ENCODE assay signal across 1 cellular context in genomic region chr12:75334384-75335030, GRCh38.
TF ChIP-seq lines count a peak whose summit lies in the region.

A gene with protein sequence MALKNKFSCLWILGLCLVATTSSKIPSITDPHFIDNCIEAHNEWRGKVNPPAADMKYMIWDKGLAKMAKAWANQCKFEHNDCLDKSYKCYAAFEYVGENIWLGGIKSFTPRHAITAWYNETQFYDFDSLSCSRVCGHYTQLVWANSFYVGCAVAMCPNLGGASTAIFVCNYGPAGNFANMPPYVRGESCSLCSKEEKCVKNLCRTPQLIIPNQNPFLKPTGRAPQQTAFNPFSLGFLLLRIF (plus strand): TSS chr12:75334670. CDS start chr12:75334729, 59 bp downstream.

TF ChIP-seq in HepG2, 621 proteins besides CTCF, POLR2A, EP300 and RAD21 (continued from another document and continues in another):
- TF ChIP-seq ZNF264 (CRISPR knock-in tag; IDR thresholded peaks at IDR 0.05): no peak
- 0 out of 2 replicates have a peak, but pooled peaks have one; percentile 40 for TF ChIP-seq MEF2D (CRISPR knock-in tag; IDR thresholded peaks at IDR 0.05)
- TF ChIP-seq IRF9 (CRISPR knock-in tag; IDR thresholded peaks at IDR 0.05; ENCODE audit: borderline replicate concordance): no peak
- no peak for TF ChIP-seq ZNF782 (CRISPR knock-in tag; IDR thresholded peaks at IDR 0.05; ENCODE audit: borderline replicate concordance)
- TF ChIP-seq, protein P1, sequence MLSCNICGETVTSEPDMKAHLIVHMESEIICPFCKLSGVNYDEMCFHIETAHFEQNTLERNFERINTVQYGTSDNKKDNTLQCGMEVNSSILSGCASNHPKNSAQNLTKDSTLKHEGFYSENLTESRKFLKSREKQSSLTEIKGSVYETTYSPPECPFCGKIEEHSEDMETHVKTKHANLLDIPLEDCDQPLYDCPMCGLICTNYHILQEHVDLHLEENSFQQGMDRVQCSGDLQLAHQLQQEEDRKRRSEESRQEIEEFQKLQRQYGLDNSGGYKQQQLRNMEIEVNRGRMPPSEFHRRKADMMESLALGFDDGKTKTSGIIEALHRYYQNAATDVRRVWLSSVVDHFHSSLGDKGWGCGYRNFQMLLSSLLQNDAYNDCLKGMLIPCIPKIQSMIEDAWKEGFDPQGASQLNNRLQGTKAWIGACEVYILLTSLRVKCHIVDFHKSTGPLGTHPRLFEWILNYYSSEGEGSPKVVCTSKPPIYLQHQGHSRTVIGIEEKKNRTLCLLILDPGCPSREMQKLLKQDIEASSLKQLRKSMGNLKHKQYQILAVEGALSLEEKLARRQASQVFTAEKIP (CRISPR knock-in tag; IDR thresholded peaks at IDR 0.05; ENCODE audit: borderline replicate concordance): no peak
- TF ChIP-seq, protein P2, sequence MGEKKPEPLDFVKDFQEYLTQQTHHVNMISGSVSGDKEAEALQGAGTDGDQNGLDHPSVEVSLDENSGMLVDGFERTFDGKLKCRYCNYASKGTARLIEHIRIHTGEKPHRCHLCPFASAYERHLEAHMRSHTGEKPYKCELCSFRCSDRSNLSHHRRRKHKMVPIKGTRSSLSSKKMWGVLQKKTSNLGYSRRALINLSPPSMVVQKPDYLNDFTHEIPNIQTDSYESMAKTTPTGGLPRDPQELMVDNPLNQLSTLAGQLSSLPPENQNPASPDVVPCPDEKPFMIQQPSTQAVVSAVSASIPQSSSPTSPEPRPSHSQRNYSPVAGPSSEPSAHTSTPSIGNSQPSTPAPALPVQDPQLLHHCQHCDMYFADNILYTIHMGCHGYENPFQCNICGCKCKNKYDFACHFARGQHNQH (CRISPR knock-in tag; IDR thresholded peaks at IDR 0.05): no peak
- TF ChIP-seq, protein P3, sequence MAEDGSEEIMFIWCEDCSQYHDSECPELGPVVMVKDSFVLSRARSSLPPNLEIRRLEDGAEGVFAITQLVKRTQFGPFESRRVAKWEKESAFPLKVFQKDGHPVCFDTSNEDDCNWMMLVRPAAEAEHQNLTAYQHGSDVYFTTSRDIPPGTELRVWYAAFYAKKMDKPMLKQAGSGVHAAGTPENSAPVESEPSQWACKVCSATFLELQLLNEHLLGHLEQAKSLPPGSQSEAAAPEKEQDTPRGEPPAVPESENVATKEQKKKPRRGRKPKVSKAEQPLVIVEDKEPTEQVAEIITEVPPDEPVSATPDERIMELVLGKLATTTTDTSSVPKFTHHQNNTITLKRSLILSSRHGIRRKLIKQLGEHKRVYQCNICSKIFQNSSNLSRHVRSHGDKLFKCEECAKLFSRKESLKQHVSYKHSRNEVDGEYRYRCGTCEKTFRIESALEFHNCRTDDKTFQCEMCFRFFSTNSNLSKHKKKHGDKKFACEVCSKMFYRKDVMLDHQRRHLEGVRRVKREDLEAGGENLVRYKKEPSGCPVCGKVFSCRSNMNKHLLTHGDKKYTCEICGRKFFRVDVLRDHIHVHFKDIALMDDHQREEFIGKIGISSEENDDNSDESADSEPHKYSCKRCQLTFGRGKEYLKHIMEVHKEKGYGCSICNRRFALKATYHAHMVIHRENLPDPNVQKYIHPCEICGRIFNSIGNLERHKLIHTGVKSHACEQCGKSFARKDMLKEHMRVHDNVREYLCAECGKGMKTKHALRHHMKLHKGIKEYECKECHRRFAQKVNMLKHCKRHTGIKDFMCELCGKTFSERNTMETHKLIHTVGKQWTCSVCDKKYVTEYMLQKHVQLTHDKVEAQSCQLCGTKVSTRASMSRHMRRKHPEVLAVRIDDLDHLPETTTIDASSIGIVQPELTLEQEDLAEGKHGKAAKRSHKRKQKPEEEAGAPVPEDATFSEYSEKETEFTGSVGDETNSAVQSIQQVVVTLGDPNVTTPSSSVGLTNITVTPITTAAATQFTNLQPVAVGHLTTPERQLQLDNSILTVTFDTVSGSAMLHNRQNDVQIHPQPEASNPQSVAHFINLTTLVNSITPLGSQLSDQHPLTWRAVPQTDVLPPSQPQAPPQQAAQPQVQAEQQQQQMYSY (CRISPR knock-in tag; IDR thresholded peaks at IDR 0.05): peak; percentile 72; the same call in 1 of the 2 replicates
- TF ChIP-seq ZNF720 (CRISPR knock-in tag; IDR thresholded peaks at IDR 0.05): no peak
- TF ChIP-seq RBAK (CRISPR knock-in tag; IDR thresholded peaks at IDR 0.05): no peak
- TF ChIP-seq EED (CRISPR knock-in tag; IDR thresholded peaks at IDR 0.05): no peak
- TF ChIP-seq FOXP4 (CRISPR knock-in tag; IDR thresholded peaks at IDR 0.05): no peak
- no peak for TF ChIP-seq FOXK1 (CRISPR knock-in tag; IDR thresholded peaks at IDR 0.05; ENCODE audit: borderline replicate concordance, low read depth)
- TF ChIP-seq CCAR2 (optimal IDR thresholded peaks at IDR 0.05; ENCODE audit: low read depth, low read length): no peak
- no peak for TF ChIP-seq ZKSCAN8 (CRISPR knock-in tag; IDR thresholded peaks at IDR 0.05; ENCODE audit: borderline replicate concordance)
- TF ChIP-seq, protein P4, sequence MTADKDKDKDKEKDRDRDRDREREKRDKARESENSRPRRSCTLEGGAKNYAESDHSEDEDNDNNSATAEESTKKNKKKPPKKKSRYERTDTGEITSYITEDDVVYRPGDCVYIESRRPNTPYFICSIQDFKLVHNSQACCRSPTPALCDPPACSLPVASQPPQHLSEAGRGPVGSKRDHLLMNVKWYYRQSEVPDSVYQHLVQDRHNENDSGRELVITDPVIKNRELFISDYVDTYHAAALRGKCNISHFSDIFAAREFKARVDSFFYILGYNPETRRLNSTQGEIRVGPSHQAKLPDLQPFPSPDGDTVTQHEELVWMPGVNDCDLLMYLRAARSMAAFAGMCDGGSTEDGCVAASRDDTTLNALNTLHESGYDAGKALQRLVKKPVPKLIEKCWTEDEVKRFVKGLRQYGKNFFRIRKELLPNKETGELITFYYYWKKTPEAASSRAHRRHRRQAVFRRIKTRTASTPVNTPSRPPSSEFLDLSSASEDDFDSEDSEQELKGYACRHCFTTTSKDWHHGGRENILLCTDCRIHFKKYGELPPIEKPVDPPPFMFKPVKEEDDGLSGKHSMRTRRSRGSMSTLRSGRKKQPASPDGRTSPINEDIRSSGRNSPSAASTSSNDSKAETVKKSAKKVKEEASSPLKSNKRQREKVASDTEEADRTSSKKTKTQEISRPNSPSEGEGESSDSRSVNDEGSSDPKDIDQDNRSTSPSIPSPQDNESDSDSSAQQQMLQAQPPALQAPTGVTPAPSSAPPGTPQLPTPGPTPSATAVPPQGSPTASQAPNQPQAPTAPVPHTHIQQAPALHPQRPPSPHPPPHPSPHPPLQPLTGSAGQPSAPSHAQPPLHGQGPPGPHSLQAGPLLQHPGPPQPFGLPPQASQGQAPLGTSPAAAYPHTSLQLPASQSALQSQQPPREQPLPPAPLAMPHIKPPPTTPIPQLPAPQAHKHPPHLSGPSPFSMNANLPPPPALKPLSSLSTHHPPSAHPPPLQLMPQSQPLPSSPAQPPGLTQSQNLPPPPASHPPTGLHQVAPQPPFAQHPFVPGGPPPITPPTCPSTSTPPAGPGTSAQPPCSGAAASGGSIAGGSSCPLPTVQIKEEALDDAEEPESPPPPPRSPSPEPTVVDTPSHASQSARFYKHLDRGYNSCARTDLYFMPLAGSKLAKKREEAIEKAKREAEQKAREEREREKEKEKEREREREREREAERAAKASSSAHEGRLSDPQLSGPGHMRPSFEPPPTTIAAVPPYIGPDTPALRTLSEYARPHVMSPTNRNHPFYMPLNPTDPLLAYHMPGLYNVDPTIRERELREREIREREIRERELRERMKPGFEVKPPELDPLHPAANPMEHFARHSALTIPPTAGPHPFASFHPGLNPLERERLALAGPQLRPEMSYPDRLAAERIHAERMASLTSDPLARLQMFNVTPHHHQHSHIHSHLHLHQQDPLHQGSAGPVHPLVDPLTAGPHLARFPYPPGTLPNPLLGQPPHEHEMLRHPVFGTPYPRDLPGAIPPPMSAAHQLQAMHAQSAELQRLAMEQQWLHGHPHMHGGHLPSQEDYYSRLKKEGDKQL (CRISPR knock-in tag; IDR thresholded peaks at IDR 0.05; ENCODE audit: low read depth): no peak
- TF ChIP-seq ZNF768 (CRISPR knock-in tag; IDR thresholded peaks at IDR 0.05): peak; percentile 27; the same call in 1 of the 2 replicates
- no peak for TF ChIP-seq DNMT1 (CRISPR knock-in tag; IDR thresholded peaks at IDR 0.05)
- no peak for TF ChIP-seq ZNF235 (CRISPR knock-in tag; IDR thresholded peaks at IDR 0.05; ENCODE audit: borderline replicate concordance)
- TF ChIP-seq ZFX (CRISPR knock-in tag; IDR thresholded peaks at IDR 0.05; ENCODE audit: low read depth): no peak
- no peak for TF ChIP-seq BCL6 (CRISPR knock-in tag; IDR thresholded peaks at IDR 0.05)
- TF ChIP-seq ZNF205 (CRISPR knock-in tag; IDR thresholded peaks at IDR 0.05): no peak
- no peak for TF ChIP-seq SMARCE1 (IDR thresholded peaks at IDR 0.05; ENCODE audit: borderline replicate concordance)
- no peak for TF ChIP-seq PITX1 (CRISPR knock-in tag; IDR thresholded peaks at IDR 0.05)
- no peak for TF ChIP-seq TAF15 (IDR thresholded peaks at IDR 0.05; ENCODE audit: low read depth, low read length, poor library complexity, severe bottlenecking)
- TF ChIP-seq GATAD1 (CRISPR knock-in tag; IDR thresholded peaks at IDR 0.05): no peak
- no peak for TF ChIP-seq STAT5B (CRISPR knock-in tag; IDR thresholded peaks at IDR 0.05)
- no peak for TF ChIP-seq ZBTB7A (CRISPR knock-in tag; IDR thresholded peaks at IDR 0.05)
- no peak for TF ChIP-seq GMEB1 (CRISPR knock-in tag; IDR thresholded peaks at IDR 0.05; ENCODE audit: borderline replicate concordance)
- TF ChIP-seq ONECUT2 (CRISPR knock-in tag; IDR thresholded peaks at IDR 0.05): no peak
- TF ChIP-seq ZMYM3 (CRISPR knock-in tag; IDR thresholded peaks at IDR 0.05): no peak
- TF ChIP-seq ZSCAN12 (CRISPR knock-in tag; IDR thresholded peaks at IDR 0.05): no peak
- TF ChIP-seq, protein P5, sequence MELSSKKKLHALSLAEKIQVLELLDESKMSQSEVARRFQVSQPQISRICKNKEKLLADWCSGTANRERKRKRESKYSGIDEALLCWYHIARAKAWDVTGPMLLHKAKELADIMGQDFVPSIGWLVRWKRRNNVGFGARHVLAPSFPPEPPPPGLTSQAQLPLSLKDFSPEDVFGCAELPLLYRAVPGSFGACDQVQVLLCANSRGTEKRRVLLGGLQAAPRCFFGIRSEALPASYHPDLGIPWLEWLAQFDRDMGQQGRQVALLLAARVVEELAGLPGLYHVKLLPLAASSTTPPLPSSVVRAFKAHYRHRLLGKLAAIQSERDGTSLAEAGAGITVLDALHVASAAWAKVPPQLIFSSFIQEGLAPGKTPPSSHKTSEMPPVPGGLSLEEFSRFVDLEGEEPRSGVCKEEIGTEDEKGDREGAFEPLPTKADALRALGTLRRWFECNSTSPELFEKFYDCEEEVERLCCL (CRISPR knock-in tag; IDR thresholded peaks at IDR 0.05; ENCODE audit: borderline replicate concordance): no peak
- TF ChIP-seq ZNF143 (CRISPR knock-in tag; IDR thresholded peaks at IDR 0.05): no peak
- TF ChIP-seq ZNF777 (CRISPR knock-in tag; IDR thresholded peaks at IDR 0.05): no peak
- TF ChIP-seq ERF (CRISPR knock-in tag; IDR thresholded peaks at IDR 0.05): no peak
- TF ChIP-seq, protein P6, sequence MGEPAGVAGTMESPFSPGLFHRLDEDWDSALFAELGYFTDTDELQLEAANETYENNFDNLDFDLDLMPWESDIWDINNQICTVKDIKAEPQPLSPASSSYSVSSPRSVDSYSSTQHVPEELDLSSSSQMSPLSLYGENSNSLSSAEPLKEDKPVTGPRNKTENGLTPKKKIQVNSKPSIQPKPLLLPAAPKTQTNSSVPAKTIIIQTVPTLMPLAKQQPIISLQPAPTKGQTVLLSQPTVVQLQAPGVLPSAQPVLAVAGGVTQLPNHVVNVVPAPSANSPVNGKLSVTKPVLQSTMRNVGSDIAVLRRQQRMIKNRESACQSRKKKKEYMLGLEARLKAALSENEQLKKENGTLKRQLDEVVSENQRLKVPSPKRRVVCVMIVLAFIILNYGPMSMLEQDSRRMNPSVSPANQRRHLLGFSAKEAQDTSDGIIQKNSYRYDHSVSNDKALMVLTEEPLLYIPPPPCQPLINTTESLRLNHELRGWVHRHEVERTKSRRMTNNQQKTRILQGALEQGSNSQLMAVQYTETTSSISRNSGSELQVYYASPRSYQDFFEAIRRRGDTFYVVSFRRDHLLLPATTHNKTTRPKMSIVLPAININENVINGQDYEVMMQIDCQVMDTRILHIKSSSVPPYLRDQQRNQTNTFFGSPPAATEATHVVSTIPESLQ (CRISPR knock-in tag; conservative IDR thresholded peaks at IDR 0.05): no peak
- peak; percentile 73 for TF ChIP-seq STAG1 (CRISPR knock-in tag; IDR thresholded peaks at IDR 0.05)
- 0 out of 2 replicates have a peak, but pooled peaks have one; percentile 21 for TF ChIP-seq GABPB1 (CRISPR knock-in tag; IDR thresholded peaks at IDR 0.05)
- TF ChIP-seq ADNP (CRISPR knock-in tag; IDR thresholded peaks at IDR 0.05): no peak
- TF ChIP-seq PAWR (CRISPR knock-in tag; IDR thresholded peaks at IDR 0.05; ENCODE audit: borderline replicate concordance): no peak
- TF ChIP-seq ZMAT3 (CRISPR knock-in tag; conservative IDR thresholded peaks at IDR 0.05): no peak
- no peak for TF ChIP-seq ZBTB3 (CRISPR knock-in tag; IDR thresholded peaks at IDR 0.05; ENCODE audit: borderline replicate concordance, low read depth)
- no peak for TF ChIP-seq ZNF335 (CRISPR knock-in tag; IDR thresholded peaks at IDR 0.05)
- no peak for TF ChIP-seq ZNF569 (CRISPR knock-in tag; IDR thresholded peaks at IDR 0.05; ENCODE audit: borderline replicate concordance)
- TF ChIP-seq ZNF282 (IDR thresholded peaks at IDR 0.05; ENCODE audit: partially characterized antibody): no peak
